ENCODE assay signal across 1 cellular context in the genomic region with DNA sequence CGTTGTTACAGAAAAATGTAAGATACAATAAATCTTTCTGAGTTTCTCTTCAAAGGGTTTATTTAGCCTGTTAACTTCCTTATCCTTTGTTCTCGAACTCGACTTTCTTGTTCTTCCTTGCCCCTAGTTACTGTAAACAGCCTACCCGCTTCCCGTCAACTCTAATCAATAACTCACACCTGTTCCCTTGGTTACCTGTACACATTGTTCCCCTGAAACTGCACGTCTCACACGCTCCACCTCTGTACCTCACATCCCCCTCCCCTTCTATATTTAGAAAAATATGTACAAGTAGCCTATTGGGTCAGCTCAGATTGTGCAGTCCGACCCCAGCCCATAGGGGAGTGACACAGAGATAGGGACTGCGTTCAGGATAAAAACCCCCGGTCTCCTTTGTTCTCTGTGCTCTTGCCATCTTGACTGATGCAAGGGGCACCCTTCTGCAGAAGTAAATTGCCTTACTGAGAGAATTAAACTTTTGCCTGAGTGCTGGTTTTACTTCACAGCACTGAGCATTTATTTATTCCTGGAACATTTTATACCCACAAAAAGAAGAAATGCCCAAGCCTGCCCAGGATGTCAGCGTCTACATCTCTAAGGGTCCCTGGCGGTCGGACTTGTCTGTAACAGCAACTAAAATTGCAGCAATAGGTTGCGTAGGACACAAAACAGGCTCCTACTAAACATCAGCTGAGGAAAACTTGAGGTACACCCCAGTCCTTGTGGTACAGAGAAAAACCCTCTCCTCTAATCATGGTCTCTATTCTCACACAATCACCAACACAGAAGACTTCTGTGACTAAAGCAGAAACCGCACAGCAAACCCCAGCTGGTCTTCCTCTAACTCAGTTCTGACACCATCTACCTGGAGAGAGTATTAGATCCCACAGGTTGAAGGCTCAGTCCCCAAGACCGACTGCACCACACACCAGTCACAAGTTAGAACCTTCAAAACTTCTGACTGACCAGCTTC.
TF ChIP-seq lines count a peak whose summit lies in the region.

No MANE protein-coding gene starts in this region.

TF ChIP-seq in WTC11, 78 proteins besides CTCF, POLR2A, EP300 and RAD21:
- TF ChIP-seq, protein P1, sequence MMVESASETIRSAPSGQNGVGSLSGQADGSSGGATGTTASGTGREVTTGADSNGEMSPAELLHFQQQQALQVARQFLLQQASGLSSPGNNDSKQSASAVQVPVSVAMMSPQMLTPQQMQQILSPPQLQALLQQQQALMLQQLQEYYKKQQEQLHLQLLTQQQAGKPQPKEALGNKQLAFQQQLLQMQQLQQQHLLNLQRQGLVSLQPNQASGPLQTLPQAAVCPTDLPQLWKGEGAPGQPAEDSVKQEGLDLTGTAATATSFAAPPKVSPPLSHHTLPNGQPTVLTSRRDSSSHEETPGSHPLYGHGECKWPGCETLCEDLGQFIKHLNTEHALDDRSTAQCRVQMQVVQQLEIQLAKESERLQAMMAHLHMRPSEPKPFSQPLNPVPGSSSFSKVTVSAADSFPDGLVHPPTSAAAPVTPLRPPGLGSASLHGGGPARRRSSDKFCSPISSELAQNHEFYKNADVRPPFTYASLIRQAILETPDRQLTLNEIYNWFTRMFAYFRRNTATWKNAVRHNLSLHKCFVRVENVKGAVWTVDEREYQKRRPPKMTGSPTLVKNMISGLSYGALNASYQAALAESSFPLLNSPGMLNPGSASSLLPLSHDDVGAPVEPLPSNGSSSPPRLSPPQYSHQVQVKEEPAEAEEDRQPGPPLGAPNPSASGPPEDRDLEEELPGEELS (CRISPR knock-in tag; IDR thresholded peaks at IDR 0.05) = no peak
- TF ChIP-seq, protein P2, sequence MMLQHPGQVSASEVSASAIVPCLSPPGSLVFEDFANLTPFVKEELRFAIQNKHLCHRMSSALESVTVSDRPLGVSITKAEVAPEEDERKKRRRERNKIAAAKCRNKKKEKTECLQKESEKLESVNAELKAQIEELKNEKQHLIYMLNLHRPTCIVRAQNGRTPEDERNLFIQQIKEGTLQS (CRISPR knock-in tag; conservative IDR thresholded peaks at IDR 0.05) = no peak
- TF ChIP-seq RELA (CRISPR knock-in tag; IDR thresholded peaks at IDR 0.05; ENCODE audit: borderline replicate concordance) (no peak), IRF2 (CRISPR knock-in tag; IDR thresholded peaks at IDR 0.05; ENCODE audit: borderline replicate concordance, low read depth) (no peak), ZNF263 (CRISPR knock-in tag; IDR thresholded peaks at IDR 0.05; ENCODE audit: low read depth) (no peak), CREB1 (CRISPR knock-in tag; IDR thresholded peaks at IDR 0.05) (no peak), SP1 (CRISPR knock-in tag; conservative IDR thresholded peaks at IDR 0.05) (no peak), MYBL2 (CRISPR knock-in tag; IDR thresholded peaks at IDR 0.05) (no peak), ZNF396 (CRISPR knock-in tag; IDR thresholded peaks at IDR 0.05; ENCODE audit: borderline replicate concordance) (no peak), JUN (CRISPR knock-in tag; IDR thresholded peaks at IDR 0.05) (no peak), MXD4 (CRISPR knock-in tag; IDR thresholded peaks at IDR 0.05; ENCODE audit: borderline replicate concordance) (no peak), ZNF317 (CRISPR knock-in tag; IDR thresholded peaks at IDR 0.05; ENCODE audit: borderline replicate concordance, low read depth) (no peak), ZNF423 (CRISPR knock-in tag; IDR thresholded peaks at IDR 0.05) (no peak), JAZF1 (CRISPR knock-in tag; IDR thresholded peaks at IDR 0.05) (no peak)
- TF ChIP-seq, protein P3, sequence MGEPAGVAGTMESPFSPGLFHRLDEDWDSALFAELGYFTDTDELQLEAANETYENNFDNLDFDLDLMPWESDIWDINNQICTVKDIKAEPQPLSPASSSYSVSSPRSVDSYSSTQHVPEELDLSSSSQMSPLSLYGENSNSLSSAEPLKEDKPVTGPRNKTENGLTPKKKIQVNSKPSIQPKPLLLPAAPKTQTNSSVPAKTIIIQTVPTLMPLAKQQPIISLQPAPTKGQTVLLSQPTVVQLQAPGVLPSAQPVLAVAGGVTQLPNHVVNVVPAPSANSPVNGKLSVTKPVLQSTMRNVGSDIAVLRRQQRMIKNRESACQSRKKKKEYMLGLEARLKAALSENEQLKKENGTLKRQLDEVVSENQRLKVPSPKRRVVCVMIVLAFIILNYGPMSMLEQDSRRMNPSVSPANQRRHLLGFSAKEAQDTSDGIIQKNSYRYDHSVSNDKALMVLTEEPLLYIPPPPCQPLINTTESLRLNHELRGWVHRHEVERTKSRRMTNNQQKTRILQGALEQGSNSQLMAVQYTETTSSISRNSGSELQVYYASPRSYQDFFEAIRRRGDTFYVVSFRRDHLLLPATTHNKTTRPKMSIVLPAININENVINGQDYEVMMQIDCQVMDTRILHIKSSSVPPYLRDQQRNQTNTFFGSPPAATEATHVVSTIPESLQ (CRISPR knock-in tag; IDR thresholded peaks at IDR 0.05) = no peak
- TF ChIP-seq, protein P4, sequence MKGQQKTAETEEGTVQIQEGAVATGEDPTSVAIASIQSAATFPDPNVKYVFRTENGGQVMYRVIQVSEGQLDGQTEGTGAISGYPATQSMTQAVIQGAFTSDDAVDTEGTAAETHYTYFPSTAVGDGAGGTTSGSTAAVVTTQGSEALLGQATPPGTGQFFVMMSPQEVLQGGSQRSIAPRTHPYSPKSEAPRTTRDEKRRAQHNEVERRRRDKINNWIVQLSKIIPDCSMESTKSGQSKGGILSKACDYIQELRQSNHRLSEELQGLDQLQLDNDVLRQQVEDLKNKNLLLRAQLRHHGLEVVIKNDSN (CRISPR knock-in tag; IDR thresholded peaks at IDR 0.05) = no peak
- TF ChIP-seq, protein P5, sequence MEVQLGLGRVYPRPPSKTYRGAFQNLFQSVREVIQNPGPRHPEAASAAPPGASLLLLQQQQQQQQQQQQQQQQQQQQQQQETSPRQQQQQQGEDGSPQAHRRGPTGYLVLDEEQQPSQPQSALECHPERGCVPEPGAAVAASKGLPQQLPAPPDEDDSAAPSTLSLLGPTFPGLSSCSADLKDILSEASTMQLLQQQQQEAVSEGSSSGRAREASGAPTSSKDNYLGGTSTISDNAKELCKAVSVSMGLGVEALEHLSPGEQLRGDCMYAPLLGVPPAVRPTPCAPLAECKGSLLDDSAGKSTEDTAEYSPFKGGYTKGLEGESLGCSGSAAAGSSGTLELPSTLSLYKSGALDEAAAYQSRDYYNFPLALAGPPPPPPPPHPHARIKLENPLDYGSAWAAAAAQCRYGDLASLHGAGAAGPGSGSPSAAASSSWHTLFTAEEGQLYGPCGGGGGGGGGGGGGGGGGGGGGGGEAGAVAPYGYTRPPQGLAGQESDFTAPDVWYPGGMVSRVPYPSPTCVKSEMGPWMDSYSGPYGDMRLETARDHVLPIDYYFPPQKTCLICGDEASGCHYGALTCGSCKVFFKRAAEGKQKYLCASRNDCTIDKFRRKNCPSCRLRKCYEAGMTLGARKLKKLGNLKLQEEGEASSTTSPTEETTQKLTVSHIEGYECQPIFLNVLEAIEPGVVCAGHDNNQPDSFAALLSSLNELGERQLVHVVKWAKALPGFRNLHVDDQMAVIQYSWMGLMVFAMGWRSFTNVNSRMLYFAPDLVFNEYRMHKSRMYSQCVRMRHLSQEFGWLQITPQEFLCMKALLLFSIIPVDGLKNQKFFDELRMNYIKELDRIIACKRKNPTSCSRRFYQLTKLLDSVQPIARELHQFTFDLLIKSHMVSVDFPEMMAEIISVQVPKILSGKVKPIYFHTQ (CRISPR knock-in tag; IDR thresholded peaks at IDR 0.05) = no peak
- TF ChIP-seq, protein P6, sequence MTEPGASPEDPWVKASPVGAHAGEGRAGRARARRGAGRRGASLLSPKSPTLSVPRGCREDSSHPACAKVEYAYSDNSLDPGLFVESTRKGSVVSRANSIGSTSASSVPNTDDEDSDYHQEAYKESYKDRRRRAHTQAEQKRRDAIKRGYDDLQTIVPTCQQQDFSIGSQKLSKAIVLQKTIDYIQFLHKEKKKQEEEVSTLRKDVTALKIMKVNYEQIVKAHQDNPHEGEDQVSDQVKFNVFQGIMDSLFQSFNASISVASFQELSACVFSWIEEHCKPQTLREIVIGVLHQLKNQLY (CRISPR knock-in tag; IDR thresholded peaks at IDR 0.05) = no peak
- TF ChIP-seq, protein P7, sequence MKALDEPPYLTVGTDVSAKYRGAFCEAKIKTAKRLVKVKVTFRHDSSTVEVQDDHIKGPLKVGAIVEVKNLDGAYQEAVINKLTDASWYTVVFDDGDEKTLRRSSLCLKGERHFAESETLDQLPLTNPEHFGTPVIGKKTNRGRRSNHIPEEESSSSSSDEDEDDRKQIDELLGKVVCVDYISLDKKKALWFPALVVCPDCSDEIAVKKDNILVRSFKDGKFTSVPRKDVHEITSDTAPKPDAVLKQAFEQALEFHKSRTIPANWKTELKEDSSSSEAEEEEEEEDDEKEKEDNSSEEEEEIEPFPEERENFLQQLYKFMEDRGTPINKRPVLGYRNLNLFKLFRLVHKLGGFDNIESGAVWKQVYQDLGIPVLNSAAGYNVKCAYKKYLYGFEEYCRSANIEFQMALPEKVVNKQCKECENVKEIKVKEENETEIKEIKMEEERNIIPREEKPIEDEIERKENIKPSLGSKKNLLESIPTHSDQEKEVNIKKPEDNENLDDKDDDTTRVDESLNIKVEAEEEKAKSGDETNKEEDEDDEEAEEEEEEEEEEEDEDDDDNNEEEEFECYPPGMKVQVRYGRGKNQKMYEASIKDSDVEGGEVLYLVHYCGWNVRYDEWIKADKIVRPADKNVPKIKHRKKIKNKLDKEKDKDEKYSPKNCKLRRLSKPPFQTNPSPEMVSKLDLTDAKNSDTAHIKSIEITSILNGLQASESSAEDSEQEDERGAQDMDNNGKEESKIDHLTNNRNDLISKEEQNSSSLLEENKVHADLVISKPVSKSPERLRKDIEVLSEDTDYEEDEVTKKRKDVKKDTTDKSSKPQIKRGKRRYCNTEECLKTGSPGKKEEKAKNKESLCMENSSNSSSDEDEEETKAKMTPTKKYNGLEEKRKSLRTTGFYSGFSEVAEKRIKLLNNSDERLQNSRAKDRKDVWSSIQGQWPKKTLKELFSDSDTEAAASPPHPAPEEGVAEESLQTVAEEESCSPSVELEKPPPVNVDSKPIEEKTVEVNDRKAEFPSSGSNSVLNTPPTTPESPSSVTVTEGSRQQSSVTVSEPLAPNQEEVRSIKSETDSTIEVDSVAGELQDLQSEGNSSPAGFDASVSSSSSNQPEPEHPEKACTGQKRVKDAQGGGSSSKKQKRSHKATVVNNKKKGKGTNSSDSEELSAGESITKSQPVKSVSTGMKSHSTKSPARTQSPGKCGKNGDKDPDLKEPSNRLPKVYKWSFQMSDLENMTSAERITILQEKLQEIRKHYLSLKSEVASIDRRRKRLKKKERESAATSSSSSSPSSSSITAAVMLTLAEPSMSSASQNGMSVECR (CRISPR knock-in tag; IDR thresholded peaks at IDR 0.05; ENCODE audit: borderline replicate concordance) = no peak
- TF ChIP-seq, protein P8, sequence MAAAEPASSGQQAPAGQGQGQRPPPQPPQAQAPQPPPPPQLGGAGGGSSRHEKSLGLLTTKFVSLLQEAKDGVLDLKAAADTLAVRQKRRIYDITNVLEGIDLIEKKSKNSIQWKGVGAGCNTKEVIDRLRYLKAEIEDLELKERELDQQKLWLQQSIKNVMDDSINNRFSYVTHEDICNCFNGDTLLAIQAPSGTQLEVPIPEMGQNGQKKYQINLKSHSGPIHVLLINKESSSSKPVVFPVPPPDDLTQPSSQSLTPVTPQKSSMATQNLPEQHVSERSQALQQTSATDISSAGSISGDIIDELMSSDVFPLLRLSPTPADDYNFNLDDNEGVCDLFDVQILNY (CRISPR knock-in tag; IDR thresholded peaks at IDR 0.05) = no peak
